In genomic region chr19:13398182-13398581, GRCh38 we compare ENCODE assay signal across 17 cellular contexts.
DNase-seq lines count a peak whose midpoint lies in the region; ATAC-seq, FAIRE-seq and TF ChIP-seq lines count a peak whose summit lies in the region.
"Had no signal": no experiment of that assay in that cellular context is flagged by ENCODE, and none has a peak within 500 bp of the region (broad histone marks: within the 10 kb centered on the region; RNA-seq: fewer than 3 reads in every experiment).

No MANE protein-coding gene starts in this region.

- H3K9me3 ChIP-seq in HepG2 (ENCODE audit: low read length) (no peaks in the 10 kb centered on the region), right lobe of liver (no peaks in the 10 kb centered on the region), SJSA1 (replicated peaks) (no peaks in the 10 kb centered on the region), fibroblast of lung (ENCODE audit: control insufficient read depth, insufficient read depth, low read depth, low read length) (no peaks in the 10 kb centered on the region)
- H3K9me3 ChIP-seq: SJCRH30 had no signal

- H3K27ac ChIP-seq in HepG2 (ENCODE audit: extremely low read length, insufficient read depth, low read length) (no peak overlapping the region), right lobe of liver (no peak overlapping the region), SJSA1 (peak overlapping the region; percentile 80), fibroblast of lung (ENCODE audit: insufficient read depth, low read length) (peak overlapping the region; percentile 88)
- H3K27ac ChIP-seq: SJCRH30 had no signal

- no peak for DNase-seq in HepG2 (ENCODE audit: low spot score)
- DNase-seq in right lobe of liver: no peak
- no peak for DNase-seq in SJSA1 (ENCODE audit: low read depth in 1 of 2, low spot score in 2 of 2)
- DNase-seq in fibroblast of lung (ENCODE audit: low read depth in 2 of 2): no peak
- no peak for DNase-seq in NCI-H526 treated with DMSO at 0.1 percent for 48 hours (lab: John Stamatoyannopoulos, UW)
- no peak for DNase-seq in stimulated activated CD4-positive, alpha-beta T cell treated with anti-CD3 and anti-CD28 coated beads, Interleukin-2, amount 100 ng/mL, for 24 hours
- DNase-seq in activated gamma-delta T cell treated with Interleukin-2 at 50 U/mL for 16 hours: no peak
- DNase-seq: DMS79, KBM-7, NCI-H1105 treated with DMSO at 0.1 percent for 48 hours, NCI-H1694, NCI-H748 treated with DMSO at 0.1 percent for 48 hours, SJCRH30 had no signal

- no peak overlapping the region for H2AFZ ChIP-seq in HepG2 (ENCODE audit: low read length)
- H2AFZ ChIP-seq in fibroblast of lung (ENCODE audit: low read length): no peak overlapping the region

- TF ChIP-seq POLR2A in HepG2 (IDR thresholded peaks at IDR 0.05; ENCODE audit: insufficient read depth in 1 of 2, low read depth in 2 of 2, low read length in 2 of 2): no peak
- no peak for TF ChIP-seq POLR2A in right lobe of liver (IDR thresholded peaks at IDR 0.05)

- no peaks in the 10 kb centered on the region for H3K4me1 ChIP-seq in HepG2 (ENCODE audit: insufficient read depth, low read length)
- no peaks in the 10 kb centered on the region for H3K4me1 ChIP-seq in right lobe of liver
- H3K4me1 ChIP-seq in SJSA1 (replicated peaks): peaks cover 19% of the 10 kb centered on the region
- peaks cover 19% of the 10 kb centered on the region for H3K4me1 ChIP-seq in fibroblast of lung (ENCODE audit: control insufficient read depth, extremely low read depth, insufficient read depth, low read length)
- H3K4me1 ChIP-seq: SJCRH30 had no signal

- TF ChIP-seq EP300 in HepG2 (IDR thresholded peaks at IDR 0.05; ENCODE audit: low read depth in 2 of 2, low read length in 2 of 2) (no peak), HepG2 (CRISPR knock-in tag; IDR thresholded peaks at IDR 0.05; ENCODE audit: borderline replicate concordance) (no peak)

- H3K36me3 ChIP-seq in HepG2 (replicated peaks in 1 of 2; ENCODE audit: control insufficient read depth in 1 of 2, insufficient read depth in 2 of 2, low read length in 2 of 2) (no peaks in the 10 kb centered on the region), right lobe of liver (no peaks in the 10 kb centered on the region), SJSA1 (no peaks in the 10 kb centered on the region), fibroblast of lung (ENCODE audit: control insufficient read depth, insufficient read depth, low read length) (no peaks in the 10 kb centered on the region)
- H3K36me3 ChIP-seq: SJCRH30 had no signal

- BruUV-seq in HepG2 (replicated peaks; lab: Mats Ljungman, UMichigan): no TSS peak

- H3K27me3 ChIP-seq in HepG2 (ENCODE audit: control insufficient read depth in 1 of 2, insufficient read depth in 2 of 2, low read length in 2 of 2): peaks cover 0 to 5% of the 10 kb centered on the region in 2 experiments; a peak in 2 of 5 replicates
- H3K27me3 ChIP-seq in right lobe of liver: no peaks in the 10 kb centered on the region
- peaks cover 3% of the 10 kb centered on the region; the same call in 1 of the 2 replicates for H3K27me3 ChIP-seq in SJSA1 (replicated peaks)
- no peaks in the 10 kb centered on the region for H3K27me3 ChIP-seq in fibroblast of lung (ENCODE audit: control insufficient read depth, insufficient read depth, low read length)

- no peak overlapping the region for H3K4me3 ChIP-seq in HepG2 (replicated peaks in 1 of 3; ENCODE audit: insufficient read depth in 1 of 3, low read depth in 2 of 3, low read length in 3 of 3)
- no peak overlapping the region for H3K4me3 ChIP-seq in right lobe of liver
- no peak overlapping the region for H3K4me3 ChIP-seq in SJSA1
- no peak overlapping the region for H3K4me3 ChIP-seq in fibroblast of lung (replicated peaks in 1 of 4; ENCODE audit: control extremely low read depth in 1 of 4, insufficient read depth in 1 of 4, low read depth in 3 of 4, low read length in 4 of 4)
- H3K4me3 ChIP-seq: SJCRH30 had no signal

- TF ChIP-seq CTCF in HepG2 (CRISPR knock-in tag; IDR thresholded peaks at IDR 0.05) (no peak), right lobe of liver (IDR thresholded peaks at IDR 0.05) (no peak), fibroblast of lung (conservative IDR thresholded peaks at IDR 0.05 in 1 of 2, IDR thresholded peaks at IDR 0.05 in 1 of 2; ENCODE audit: low read depth in 1 of 2, low read length in 2 of 2) (no peak)

- in situ Hi-C loops in HepG2 (cut with HindIII; ENCODE audit: extremely low pct_ligation_motif_present, low pct_unique_long_range_greater_than_20kb): no loop called here

- no peaks in the 10 kb centered on the region for H4K20me1 ChIP-seq in HepG2 (ENCODE audit: insufficient read depth, low read length)
- no peaks in the 10 kb centered on the region for H4K20me1 ChIP-seq in fibroblast of lung (ENCODE audit: control insufficient read depth, extremely low read depth, insufficient read depth, low read length)

- ATAC-seq in HepG2 (no peak), right lobe of liver (no peak), GM18511 (IDR thresholded peaks at IDR 0.05; ENCODE audit: unreplicated experiment) (no peak)

- no peak for TF ChIP-seq RAD21 in HepG2 (CRISPR knock-in tag; IDR thresholded peaks at IDR 0.05)

- WGBS in HepG2 (ENCODE audit: low lambda C conversion rate): 34% methylated on average over 4 of the region's 4 CpGs
- WGBS in right lobe of liver (ENCODE audit: insufficient coverage, low coverage, low lambda C conversion rate, missing lambda C conversion rate): 70% methylated on average over 4 of the region's 4 CpGs

- H3K9ac ChIP-seq in HepG2 (ENCODE audit: insufficient read depth, low read depth, low read length): no peak overlapping the region
- H3K9ac ChIP-seq in fibroblast of lung (ENCODE audit: insufficient read depth, low read length): no peak overlapping the region

- H3K79me2 ChIP-seq in HepG2 (ENCODE audit: insufficient read depth, low read length) (no peaks in the 10 kb centered on the region), fibroblast of lung (ENCODE audit: control insufficient read depth, insufficient read depth, low read length) (no peaks in the 10 kb centered on the region)

- no peak overlapping the region for H3K4me2 ChIP-seq in HepG2 (ENCODE audit: low read depth, low read length)
- no peak overlapping the region for H3K4me2 ChIP-seq in fibroblast of lung (ENCODE audit: extremely low read depth, insufficient read depth, low read length)

- no peak for FAIRE-seq in HepG2 (lab: Jason Lieb, UNC)
- FAIRE-seq: D721Med, GM12892, GM18507 had no signal

- intact Hi-C loops in HepG2 (cut with micrococcal nuclease; ENCODE audit: unreplicated experiment): no loop called here
- intact Hi-C loops in right lobe of liver (cut with DNase I): no loop called here

- POLR2A ChIA-PET in HepG2 (lab: Yijun Ruan, JAX): no interaction called here

- CTCF ChIA-PET in HepG2 (lab: Yijun Ruan, JAX; ENCODE audit: low intra/inter-chr PET ratio, low total read pairs): no interaction called here

TF ChIP-seq in HepG2, 621 proteins besides CTCF, POLR2A, EP300 and RAD21:
- TF ChIP-seq NFKB2 (CRISPR knock-in tag; IDR thresholded peaks at IDR 0.05; ENCODE audit: borderline replicate concordance) (no peak), ZNF12 (CRISPR knock-in tag; IDR thresholded peaks at IDR 0.05) (peak; percentile 59)

Comparison
In these comparisons a context has a peak if more than half of its experiments do, and no peak if none do; other contexts are left out.
1. H3K27ac ChIP-seq: peak in SJSA1 (single experiment) and fibroblast of lung (single experiment); none in HepG2 (single experiment) and right lobe of liver (0 of 3).